Comparison of ENCODE assay signal across 1 cellular context in the genomic region with DNA sequence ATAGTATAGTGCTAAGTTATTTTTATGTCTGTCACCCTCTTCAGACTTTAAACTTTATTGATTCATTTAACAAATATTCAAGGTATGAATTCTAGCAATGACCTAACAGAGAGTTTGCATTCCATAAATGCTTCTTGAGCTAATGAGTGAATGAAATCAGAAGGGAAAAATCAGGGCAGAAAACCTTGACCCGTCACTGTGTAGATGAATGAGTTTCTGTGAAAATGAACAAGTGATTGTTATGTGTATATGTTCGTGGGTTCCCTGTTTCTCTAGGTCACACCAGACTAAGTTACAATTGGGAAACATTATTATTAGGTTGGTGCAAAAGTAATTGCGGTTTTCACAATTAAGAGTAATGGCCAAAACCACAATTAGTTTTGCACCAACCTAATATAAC.
TF ChIP-seq lines count a peak whose summit lies in the region.

No MANE protein-coding gene starts in this region.

TF ChIP-seq in GM12878, 131 proteins besides CTCF, POLR2A, EP300 and RAD21 (continued from another document):
- TF ChIP-seq, protein P1, sequence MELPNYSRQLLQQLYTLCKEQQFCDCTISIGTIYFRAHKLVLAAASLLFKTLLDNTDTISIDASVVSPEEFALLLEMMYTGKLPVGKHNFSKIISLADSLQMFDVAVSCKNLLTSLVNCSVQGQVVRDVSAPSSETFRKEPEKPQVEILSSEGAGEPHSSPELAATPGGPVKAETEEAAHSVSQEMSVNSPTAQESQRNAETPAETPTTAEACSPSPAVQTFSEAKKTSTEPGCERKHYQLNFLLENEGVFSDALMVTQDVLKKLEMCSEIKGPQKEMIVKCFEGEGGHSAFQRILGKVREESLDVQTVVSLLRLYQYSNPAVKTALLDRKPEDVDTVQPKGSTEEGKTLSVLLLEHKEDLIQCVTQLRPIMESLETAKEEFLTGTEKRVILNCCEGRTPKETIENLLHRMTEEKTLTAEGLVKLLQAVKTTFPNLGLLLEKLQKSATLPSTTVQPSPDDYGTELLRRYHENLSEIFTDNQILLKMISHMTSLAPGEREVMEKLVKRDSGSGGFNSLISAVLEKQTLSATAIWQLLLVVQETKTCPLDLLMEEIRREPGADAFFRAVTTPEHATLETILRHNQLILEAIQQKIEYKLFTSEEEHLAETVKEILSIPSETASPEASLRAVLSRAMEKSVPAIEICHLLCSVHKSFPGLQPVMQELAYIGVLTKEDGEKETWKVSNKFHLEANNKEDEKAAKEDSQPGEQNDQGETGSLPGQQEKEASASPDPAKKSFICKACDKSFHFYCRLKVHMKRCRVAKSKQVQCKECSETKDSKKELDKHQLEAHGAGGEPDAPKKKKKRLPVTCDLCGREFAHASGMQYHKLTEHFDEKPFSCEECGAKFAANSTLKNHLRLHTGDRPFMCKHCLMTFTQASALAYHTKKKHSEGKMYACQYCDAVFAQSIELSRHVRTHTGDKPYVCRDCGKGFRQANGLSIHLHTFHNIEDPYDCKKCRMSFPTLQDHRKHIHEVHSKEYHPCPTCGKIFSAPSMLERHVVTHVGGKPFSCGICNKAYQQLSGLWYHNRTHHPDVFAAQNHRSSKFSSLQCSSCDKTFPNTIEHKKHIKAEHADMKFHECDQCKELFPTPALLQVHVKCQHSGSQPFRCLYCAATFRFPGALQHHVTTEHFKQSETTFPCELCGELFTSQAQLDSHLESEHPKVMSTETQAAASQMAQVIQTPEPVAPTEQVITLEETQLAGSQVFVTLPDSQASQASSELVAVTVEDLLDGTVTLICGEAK (IDR thresholded peaks at IDR 0.05; ENCODE audit: borderline replicate concordance): peak; percentile 79
- TF ChIP-seq IKZF2 (IDR thresholded peaks at IDR 0.05): peak in 1 of 2 experiments; percentile 13; a peak in 1 of 4 replicates
- TF ChIP-seq WRNIP1 (IDR thresholded peaks at IDR 0.05; ENCODE audit: borderline replicate concordance, low read depth, low read length): no peak
- TF ChIP-seq ZNF24 (IDR thresholded peaks at IDR 0.05): peak; percentile 95
